Comparison of ENCODE assay signal across 11 cellular contexts in the genomic region with DNA sequence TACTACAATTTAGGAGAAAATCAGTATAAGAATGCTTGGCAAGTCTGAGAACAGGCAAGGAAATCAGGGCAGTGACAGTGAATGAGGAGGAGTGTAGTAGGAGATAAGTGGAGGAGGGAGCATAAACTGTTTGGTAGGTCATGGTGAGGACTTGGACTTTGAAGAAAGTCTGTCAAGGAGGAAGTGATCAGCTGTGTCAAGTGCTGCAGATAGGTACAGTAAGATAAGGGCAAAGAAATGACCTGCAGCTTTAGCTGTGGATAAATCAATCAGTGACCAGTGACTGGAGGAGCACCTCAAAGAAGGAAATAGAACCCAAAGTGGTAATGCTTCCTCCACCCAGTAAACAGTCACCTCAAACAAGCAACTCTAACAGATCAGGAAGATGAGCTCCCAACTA.
DNase-seq lines count a peak whose midpoint lies in the region; ATAC-seq and TF ChIP-seq lines count a peak whose summit lies in the region.
"Had no signal": no experiment of that assay in that cellular context is flagged by ENCODE, and none has a peak within 500 bp of the region (broad histone marks: within the 10 kb centered on the region; RNA-seq: fewer than 3 reads in every experiment).

No MANE protein-coding gene starts in this region.

- H3K27ac ChIP-seq in CD4-positive, alpha-beta T cell (ENCODE audit: low read depth, low read length) = peak overlapping the region; percentile 16
- no peak overlapping the region for H3K27ac ChIP-seq in effector memory CD4-positive, alpha-beta T cell (ENCODE audit: insufficient read depth, low read length, poor library complexity, severe bottlenecking)

- ATAC-seq in CD4-positive, alpha-beta T cell (ENCODE audit: poor library complexity) = no peak
- peak; percentile 44 for ATAC-seq in GM19043 (IDR thresholded peaks at IDR 0.05; ENCODE audit: low read depth, unreplicated experiment)
- peak; percentile 66 for ATAC-seq in HG03354 (IDR thresholded peaks at IDR 0.05; ENCODE audit: poor library complexity, severe bottlenecking, unreplicated experiment)
- ATAC-seq in activated naive CD8-positive, alpha-beta T cell treated with anti-CD3 and anti-CD28 coated beads, Interleukin-2, amount 50 U/mL, for 24 hours = no peak
- ATAC-seq in HG03196 (IDR thresholded peaks at IDR 0.05; ENCODE audit: unreplicated experiment) = no peak
- ATAC-seq: SK-N-SH treated with all-trans-retinoic acid at 6 μM for 48 hours had no signal

- H3K36me3 Mint-ChIP-seq in CD4-positive, alpha-beta T cell (ENCODE audit: low read depth) = peaks cover 43% of the 10 kb centered on the region
- peaks cover 14% of the 10 kb centered on the region for H3K36me3 Mint-ChIP-seq in activated naive CD8-positive, alpha-beta T cell treated with anti-CD3 and anti-CD28 coated beads, Interleukin-2, amount 50 U/mL, for 24 hours (ENCODE audit: low read depth)

- no peaks in the 10 kb centered on the region for H3K9me3 Mint-ChIP-seq in CD4-positive, alpha-beta T cell
- H3K9me3 Mint-ChIP-seq in activated naive CD8-positive, alpha-beta T cell treated with anti-CD3 and anti-CD28 coated beads, Interleukin-2, amount 50 U/mL, for 24 hours = no peaks in the 10 kb centered on the region

- H3K9me3 ChIP-seq in CD4-positive, alpha-beta T cell (ENCODE audit: control insufficient read depth, low read length) = no peaks in the 10 kb centered on the region
- H3K9me3 ChIP-seq in effector memory CD4-positive, alpha-beta T cell (ENCODE audit: control insufficient read depth, low read length) = no peaks in the 10 kb centered on the region
- H3K9me3 ChIP-seq in HAP-1 = no peaks in the 10 kb centered on the region

- peak overlapping the region; percentile 59 for H3K27ac Mint-ChIP-seq in CD4-positive, alpha-beta T cell
- peak overlapping the region; percentile 63 for H3K27ac Mint-ChIP-seq in activated naive CD8-positive, alpha-beta T cell treated with anti-CD3 and anti-CD28 coated beads, Interleukin-2, amount 50 U/mL, for 24 hours

- no peaks in the 10 kb centered on the region for H3K36me3 ChIP-seq in effector memory CD4-positive, alpha-beta T cell (ENCODE audit: control insufficient read depth, insufficient read depth, low read length)
- H3K36me3 ChIP-seq in HAP-1 (replicated peaks) = no peaks in the 10 kb centered on the region

- H3K27me3 ChIP-seq in CD4-positive, alpha-beta T cell (ENCODE audit: control insufficient read depth, insufficient read depth, low read length) = no peaks in the 10 kb centered on the region
- no peaks in the 10 kb centered on the region for H3K27me3 ChIP-seq in effector memory CD4-positive, alpha-beta T cell (replicated peaks; ENCODE audit: control insufficient read depth, insufficient read depth, low read length, poor library complexity, severe bottlenecking)
- no peaks in the 10 kb centered on the region for H3K27me3 ChIP-seq in HAP-1 (ENCODE audit: low read depth)

- H3K4me3 ChIP-seq in effector memory CD4-positive, alpha-beta T cell (ENCODE audit: insufficient read depth, low read depth, low read length, poor library complexity, severe bottlenecking) = no peak overlapping the region
- no peak overlapping the region for H3K4me3 ChIP-seq in HAP-1

- H3K27me3 Mint-ChIP-seq in CD4-positive, alpha-beta T cell = no peaks in the 10 kb centered on the region
- no peaks in the 10 kb centered on the region for H3K27me3 Mint-ChIP-seq in activated naive CD8-positive, alpha-beta T cell treated with anti-CD3 and anti-CD28 coated beads, Interleukin-2, amount 50 U/mL, for 24 hours

- H3K4me1 Mint-ChIP-seq in CD4-positive, alpha-beta T cell (ENCODE audit: low read depth) = peaks cover 79% of the 10 kb centered on the region
- H3K4me1 Mint-ChIP-seq in activated naive CD8-positive, alpha-beta T cell treated with anti-CD3 and anti-CD28 coated beads, Interleukin-2, amount 50 U/mL, for 24 hours = peaks cover 72% of the 10 kb centered on the region

- POLR2A ChIA-PET in CD4-positive, alpha-beta T cell (lab: Charles Lee) = interaction anchor here (0.7 to 2.2 kb wide), 7 partner anchors 11 to 117 kb away, joined by 3 to 13 read pairs (median 3); no protein-coding TSS in a partner anchor

- no peak for DNase-seq in CD4-positive, alpha-beta T cell
- DNase-seq in activated naive CD8-positive, alpha-beta T cell treated with anti-CD3 and anti-CD28 coated beads, Interleukin-2, amount 50 U/mL, for 24 hours = no peak
- DNase-seq in effector memory CD4-positive, alpha-beta T cell = no peak
- DNase-seq in HAP-1 (ENCODE audit: low spot score in 2 of 2) (no peak), DMS114 treated with DMSO at 0.1 percent for 48 hours (lab: John Stamatoyannopoulos, UW; ENCODE audit: unreplicated experiment) (no peak)
- DNase-seq: activated gamma-delta T cell treated with Interleukin-2 at 50 U/mL for 16 hours, kidney had no signal

- peak overlapping the region; percentile 37 for H3K4me3 Mint-ChIP-seq in CD4-positive, alpha-beta T cell
- no peak overlapping the region for H3K4me3 Mint-ChIP-seq in activated naive CD8-positive, alpha-beta T cell treated with anti-CD3 and anti-CD28 coated beads, Interleukin-2, amount 50 U/mL, for 24 hours

- TF ChIP-seq CTCF in CD4-positive, alpha-beta T cell (IDR thresholded peaks at IDR 0.05) = no peak

- intact Hi-C loops in CD4-positive, alpha-beta T cell (cut with DNase I, micrococcal nuclease) = no loop called here

- in situ Hi-C loops in HAP-1 (cut with MboI; ENCODE audit: low sequenced_read_pairs) = no loop called here

- peaks cover 42% of the 10 kb centered on the region for H3K4me1 ChIP-seq in effector memory CD4-positive, alpha-beta T cell (ENCODE audit: control insufficient read depth, insufficient read depth, low read length, poor library complexity, severe bottlenecking)
- H3K4me1 ChIP-seq in HAP-1 = peaks cover 17% of the 10 kb centered on the region

- CTCF ChIA-PET in CD4-positive, alpha-beta T cell (lab: Charles Lee) = interaction anchor here (0.7 to 1.6 kb wide), 4 partner anchors 9 to 480 kb away, joined by 3 to 6 read pairs (median 4); no protein-coding TSS in a partner anchor

Comparison
In these comparisons a context has a peak if more than half of its experiments do, and no peak if none do; other contexts are left out.
1. ATAC-seq: peak in GM19043 (single experiment) and HG03354 (single experiment); none in CD4-positive, alpha-beta T cell (single experiment), activated naive CD8-positive, alpha-beta T cell treated with anti-CD3 and anti-CD28 coated beads, Interleukin-2, amount 50 U/mL, for 24 hours (single experiment) and HG03196 (single experiment).